In the genomic region with DNA sequence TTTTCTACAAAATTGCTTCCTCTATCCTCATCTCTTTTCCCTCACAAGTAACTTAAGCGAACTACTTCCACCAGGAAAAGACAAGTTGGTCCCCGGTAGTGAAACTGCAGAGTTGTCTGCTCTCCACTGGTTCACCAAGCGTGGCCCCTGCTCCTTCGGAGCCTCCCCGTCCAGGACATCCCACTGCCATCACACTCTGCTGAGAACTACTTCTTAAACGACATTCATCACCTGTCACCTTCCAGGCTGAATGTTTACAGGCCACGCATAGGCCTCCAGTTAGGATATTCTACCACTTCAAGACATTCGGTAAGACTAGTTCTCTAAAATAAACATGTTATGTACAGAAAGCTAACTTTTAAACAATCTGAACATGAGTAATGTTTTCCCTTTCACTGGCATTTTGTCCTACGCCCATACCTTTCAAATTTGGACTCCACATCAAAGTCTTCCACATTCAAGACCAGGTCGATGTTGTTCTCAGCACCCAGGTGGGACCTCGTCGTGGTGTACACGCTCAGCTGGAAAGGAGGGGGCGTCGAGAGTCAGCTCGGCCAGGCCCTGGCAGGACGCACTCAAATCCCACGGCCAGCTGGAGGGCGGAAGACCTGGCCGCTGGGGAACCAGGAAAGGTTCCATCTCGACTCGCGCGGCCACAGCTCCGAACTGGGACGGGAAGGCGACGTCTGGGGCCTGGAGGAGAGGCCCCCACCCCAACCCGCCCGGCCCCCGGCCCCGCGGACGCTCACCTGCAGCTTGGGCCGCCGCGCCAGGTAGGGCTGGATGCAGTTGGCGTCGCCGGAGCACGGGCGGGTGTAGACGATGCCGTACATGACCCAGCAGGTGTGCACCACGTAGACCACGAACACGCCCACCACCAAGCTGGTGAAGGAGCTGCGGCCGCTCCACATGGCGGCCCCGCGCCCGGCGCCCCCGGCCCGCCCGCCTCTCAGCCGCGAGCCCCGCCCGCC, we compare ENCODE assay signal across 1 cellular context.
TF ChIP-seq lines count a peak whose summit lies in the region.

No MANE protein-coding gene starts in this region.

TF ChIP-seq in K562, 482 proteins besides CTCF, POLR2A, EP300 and RAD21 (continues in another document):
- no peak for TF ChIP-seq SNIP1 (IDR thresholded peaks at IDR 0.05; ENCODE audit: low read depth)
- no peak for TF ChIP-seq BDP1 (IDR thresholded peaks at IDR 0.05; ENCODE audit: insufficient read depth, insufficient read length)
- TF ChIP-seq KDM1A (IDR thresholded peaks at IDR 0.05) = no peak
- TF ChIP-seq DACH1 (IDR thresholded peaks at IDR 0.05; ENCODE audit: partially characterized antibody) = peak; percentile 29
- TF ChIP-seq NR2F6 (CRISPR knock-in tag; IDR thresholded peaks at IDR 0.05) = no peak
- TF ChIP-seq, protein P1, sequence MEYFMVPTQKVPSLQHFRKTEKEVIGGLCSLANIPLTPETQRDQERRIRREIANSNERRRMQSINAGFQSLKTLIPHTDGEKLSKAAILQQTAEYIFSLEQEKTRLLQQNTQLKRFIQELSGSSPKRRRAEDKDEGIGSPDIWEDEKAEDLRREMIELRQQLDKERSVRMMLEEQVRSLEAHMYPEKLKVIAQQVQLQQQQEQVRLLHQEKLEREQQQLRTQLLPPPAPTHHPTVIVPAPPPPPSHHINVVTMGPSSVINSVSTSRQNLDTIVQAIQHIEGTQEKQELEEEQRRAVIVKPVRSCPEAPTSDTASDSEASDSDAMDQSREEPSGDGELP (CRISPR knock-in tag; IDR thresholded peaks at IDR 0.05; ENCODE audit: borderline replicate concordance) = peak; percentile 90
- TF ChIP-seq, protein P2, sequence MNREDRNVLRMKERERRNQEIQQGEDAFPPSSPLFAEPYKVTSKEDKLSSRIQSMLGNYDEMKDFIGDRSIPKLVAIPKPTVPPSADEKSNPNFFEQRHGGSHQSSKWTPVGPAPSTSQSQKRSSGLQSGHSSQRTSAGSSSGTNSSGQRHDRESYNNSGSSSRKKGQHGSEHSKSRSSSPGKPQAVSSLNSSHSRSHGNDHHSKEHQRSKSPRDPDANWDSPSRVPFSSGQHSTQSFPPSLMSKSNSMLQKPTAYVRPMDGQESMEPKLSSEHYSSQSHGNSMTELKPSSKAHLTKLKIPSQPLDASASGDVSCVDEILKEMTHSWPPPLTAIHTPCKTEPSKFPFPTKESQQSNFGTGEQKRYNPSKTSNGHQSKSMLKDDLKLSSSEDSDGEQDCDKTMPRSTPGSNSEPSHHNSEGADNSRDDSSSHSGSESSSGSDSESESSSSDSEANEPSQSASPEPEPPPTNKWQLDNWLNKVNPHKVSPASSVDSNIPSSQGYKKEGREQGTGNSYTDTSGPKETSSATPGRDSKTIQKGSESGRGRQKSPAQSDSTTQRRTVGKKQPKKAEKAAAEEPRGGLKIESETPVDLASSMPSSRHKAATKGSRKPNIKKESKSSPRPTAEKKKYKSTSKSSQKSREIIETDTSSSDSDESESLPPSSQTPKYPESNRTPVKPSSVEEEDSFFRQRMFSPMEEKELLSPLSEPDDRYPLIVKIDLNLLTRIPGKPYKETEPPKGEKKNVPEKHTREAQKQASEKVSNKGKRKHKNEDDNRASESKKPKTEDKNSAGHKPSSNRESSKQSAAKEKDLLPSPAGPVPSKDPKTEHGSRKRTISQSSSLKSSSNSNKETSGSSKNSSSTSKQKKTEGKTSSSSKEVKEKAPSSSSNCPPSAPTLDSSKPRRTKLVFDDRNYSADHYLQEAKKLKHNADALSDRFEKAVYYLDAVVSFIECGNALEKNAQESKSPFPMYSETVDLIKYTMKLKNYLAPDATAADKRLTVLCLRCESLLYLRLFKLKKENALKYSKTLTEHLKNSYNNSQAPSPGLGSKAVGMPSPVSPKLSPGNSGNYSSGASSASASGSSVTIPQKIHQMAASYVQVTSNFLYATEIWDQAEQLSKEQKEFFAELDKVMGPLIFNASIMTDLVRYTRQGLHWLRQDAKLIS (CRISPR knock-in tag; IDR thresholded peaks at IDR 0.05) = 0 out of 2 replicates have a peak, but pooled peaks have one; percentile 29
- no peak for TF ChIP-seq POU5F1 (IDR thresholded peaks at IDR 0.05; ENCODE audit: borderline replicate concordance, low read depth, low read length, partially characterized antibody)
- TF ChIP-seq EGR1 (conservative IDR thresholded peaks at IDR 0.05) = peak; percentile 49
- TF ChIP-seq ZNF197 (CRISPR knock-in tag; IDR thresholded peaks at IDR 0.05; ENCODE audit: low read depth) = no peak
- TF ChIP-seq NFXL1 (CRISPR knock-in tag; IDR thresholded peaks at IDR 0.05) = no peak
- TF ChIP-seq, protein P3, sequence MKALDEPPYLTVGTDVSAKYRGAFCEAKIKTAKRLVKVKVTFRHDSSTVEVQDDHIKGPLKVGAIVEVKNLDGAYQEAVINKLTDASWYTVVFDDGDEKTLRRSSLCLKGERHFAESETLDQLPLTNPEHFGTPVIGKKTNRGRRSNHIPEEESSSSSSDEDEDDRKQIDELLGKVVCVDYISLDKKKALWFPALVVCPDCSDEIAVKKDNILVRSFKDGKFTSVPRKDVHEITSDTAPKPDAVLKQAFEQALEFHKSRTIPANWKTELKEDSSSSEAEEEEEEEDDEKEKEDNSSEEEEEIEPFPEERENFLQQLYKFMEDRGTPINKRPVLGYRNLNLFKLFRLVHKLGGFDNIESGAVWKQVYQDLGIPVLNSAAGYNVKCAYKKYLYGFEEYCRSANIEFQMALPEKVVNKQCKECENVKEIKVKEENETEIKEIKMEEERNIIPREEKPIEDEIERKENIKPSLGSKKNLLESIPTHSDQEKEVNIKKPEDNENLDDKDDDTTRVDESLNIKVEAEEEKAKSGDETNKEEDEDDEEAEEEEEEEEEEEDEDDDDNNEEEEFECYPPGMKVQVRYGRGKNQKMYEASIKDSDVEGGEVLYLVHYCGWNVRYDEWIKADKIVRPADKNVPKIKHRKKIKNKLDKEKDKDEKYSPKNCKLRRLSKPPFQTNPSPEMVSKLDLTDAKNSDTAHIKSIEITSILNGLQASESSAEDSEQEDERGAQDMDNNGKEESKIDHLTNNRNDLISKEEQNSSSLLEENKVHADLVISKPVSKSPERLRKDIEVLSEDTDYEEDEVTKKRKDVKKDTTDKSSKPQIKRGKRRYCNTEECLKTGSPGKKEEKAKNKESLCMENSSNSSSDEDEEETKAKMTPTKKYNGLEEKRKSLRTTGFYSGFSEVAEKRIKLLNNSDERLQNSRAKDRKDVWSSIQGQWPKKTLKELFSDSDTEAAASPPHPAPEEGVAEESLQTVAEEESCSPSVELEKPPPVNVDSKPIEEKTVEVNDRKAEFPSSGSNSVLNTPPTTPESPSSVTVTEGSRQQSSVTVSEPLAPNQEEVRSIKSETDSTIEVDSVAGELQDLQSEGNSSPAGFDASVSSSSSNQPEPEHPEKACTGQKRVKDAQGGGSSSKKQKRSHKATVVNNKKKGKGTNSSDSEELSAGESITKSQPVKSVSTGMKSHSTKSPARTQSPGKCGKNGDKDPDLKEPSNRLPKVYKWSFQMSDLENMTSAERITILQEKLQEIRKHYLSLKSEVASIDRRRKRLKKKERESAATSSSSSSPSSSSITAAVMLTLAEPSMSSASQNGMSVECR (CRISPR knock-in tag; IDR thresholded peaks at IDR 0.05) = peak; percentile 73
- TF ChIP-seq, protein P4, sequence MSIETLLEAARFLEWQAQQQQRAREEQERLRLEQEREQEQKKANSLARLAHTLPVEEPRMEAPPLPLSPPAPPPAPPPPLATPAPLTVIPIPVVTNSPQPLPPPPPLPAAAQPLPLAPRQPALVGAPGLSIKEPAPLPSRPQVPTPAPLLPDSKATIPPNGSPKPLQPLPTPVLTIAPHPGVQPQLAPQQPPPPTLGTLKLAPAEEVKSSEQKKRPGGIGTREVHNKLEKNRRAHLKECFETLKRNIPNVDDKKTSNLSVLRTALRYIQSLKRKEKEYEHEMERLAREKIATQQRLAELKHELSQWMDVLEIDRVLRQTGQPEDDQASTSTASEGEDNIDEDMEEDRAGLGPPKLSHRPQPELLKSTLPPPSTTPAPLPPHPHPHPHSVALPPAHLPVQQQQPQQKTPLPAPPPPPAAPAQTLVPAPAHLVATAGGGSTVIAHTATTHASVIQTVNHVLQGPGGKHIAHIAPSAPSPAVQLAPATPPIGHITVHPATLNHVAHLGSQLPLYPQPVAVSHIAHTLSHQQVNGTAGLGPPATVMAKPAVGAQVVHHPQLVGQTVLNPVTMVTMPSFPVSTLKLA (conservative IDR thresholded peaks at IDR 0.05) = peak in 1 of 2 experiments; percentile 37; a peak in 1 of 4 replicates
- no peak for TF ChIP-seq KAT2B (IDR thresholded peaks at IDR 0.05; ENCODE audit: low read depth, low read length)
- no peak for TF ChIP-seq MED1 (CRISPR knock-in tag; IDR thresholded peaks at IDR 0.05; ENCODE audit: borderline replicate concordance)
- TF ChIP-seq, protein P5, sequence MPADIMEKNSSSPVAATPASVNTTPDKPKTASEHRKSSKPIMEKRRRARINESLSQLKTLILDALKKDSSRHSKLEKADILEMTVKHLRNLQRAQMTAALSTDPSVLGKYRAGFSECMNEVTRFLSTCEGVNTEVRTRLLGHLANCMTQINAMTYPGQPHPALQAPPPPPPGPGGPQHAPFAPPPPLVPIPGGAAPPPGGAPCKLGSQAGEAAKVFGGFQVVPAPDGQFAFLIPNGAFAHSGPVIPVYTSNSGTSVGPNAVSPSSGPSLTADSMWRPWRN (IDR thresholded peaks at IDR 0.05; ENCODE audit: low read depth) = no peak
- TF ChIP-seq PURB (CRISPR knock-in tag; IDR thresholded peaks at IDR 0.05; ENCODE audit: low read depth) = no peak
- TF ChIP-seq, protein P6, sequence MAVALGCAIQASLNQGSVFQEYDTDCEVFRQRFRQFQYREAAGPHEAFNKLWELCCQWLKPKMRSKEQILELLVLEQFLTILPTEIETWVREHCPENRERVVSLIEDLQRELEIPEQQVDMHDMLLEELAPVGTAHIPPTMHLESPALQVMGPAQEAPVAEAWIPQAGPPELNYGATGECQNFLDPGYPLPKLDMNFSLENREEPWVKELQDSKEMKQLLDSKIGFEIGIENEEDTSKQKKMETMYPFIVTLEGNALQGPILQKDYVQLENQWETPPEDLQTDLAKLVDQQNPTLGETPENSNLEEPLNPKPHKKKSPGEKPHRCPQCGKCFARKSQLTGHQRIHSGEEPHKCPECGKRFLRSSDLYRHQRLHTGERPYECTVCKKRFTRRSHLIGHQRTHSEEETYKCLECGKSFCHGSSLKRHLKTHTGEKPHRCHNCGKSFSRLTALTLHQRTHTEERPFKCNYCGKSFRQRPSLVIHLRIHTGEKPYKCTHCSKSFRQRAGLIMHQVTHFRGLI (CRISPR knock-in tag; IDR thresholded peaks at IDR 0.05) = no peak
- TF ChIP-seq, protein P7, sequence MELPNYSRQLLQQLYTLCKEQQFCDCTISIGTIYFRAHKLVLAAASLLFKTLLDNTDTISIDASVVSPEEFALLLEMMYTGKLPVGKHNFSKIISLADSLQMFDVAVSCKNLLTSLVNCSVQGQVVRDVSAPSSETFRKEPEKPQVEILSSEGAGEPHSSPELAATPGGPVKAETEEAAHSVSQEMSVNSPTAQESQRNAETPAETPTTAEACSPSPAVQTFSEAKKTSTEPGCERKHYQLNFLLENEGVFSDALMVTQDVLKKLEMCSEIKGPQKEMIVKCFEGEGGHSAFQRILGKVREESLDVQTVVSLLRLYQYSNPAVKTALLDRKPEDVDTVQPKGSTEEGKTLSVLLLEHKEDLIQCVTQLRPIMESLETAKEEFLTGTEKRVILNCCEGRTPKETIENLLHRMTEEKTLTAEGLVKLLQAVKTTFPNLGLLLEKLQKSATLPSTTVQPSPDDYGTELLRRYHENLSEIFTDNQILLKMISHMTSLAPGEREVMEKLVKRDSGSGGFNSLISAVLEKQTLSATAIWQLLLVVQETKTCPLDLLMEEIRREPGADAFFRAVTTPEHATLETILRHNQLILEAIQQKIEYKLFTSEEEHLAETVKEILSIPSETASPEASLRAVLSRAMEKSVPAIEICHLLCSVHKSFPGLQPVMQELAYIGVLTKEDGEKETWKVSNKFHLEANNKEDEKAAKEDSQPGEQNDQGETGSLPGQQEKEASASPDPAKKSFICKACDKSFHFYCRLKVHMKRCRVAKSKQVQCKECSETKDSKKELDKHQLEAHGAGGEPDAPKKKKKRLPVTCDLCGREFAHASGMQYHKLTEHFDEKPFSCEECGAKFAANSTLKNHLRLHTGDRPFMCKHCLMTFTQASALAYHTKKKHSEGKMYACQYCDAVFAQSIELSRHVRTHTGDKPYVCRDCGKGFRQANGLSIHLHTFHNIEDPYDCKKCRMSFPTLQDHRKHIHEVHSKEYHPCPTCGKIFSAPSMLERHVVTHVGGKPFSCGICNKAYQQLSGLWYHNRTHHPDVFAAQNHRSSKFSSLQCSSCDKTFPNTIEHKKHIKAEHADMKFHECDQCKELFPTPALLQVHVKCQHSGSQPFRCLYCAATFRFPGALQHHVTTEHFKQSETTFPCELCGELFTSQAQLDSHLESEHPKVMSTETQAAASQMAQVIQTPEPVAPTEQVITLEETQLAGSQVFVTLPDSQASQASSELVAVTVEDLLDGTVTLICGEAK (IDR thresholded peaks at IDR 0.05) = 0 out of 2 replicates have a peak, but pooled peaks have one; percentile 27
- TF ChIP-seq, protein P7 (CRISPR knock-in tag; IDR thresholded peaks at IDR 0.05) = no peak
- TF ChIP-seq CBX3 (IDR thresholded peaks at IDR 0.05; ENCODE audit: borderline replicate concordance in 1 of 2, low read length in 2 of 2) = no peak
- TF ChIP-seq FOXA1 (IDR thresholded peaks at IDR 0.05; ENCODE audit: borderline replicate concordance) = no peak
- TF ChIP-seq RBM17 (IDR thresholded peaks at IDR 0.05; ENCODE audit: borderline replicate concordance, low read depth, low read length) = no peak
- TF ChIP-seq KAT7 (CRISPR knock-in tag; IDR thresholded peaks at IDR 0.05; ENCODE audit: borderline replicate concordance) = peak; percentile 68; the same call in 1 of the 2 replicates
